1 cellular context compared by ENCODE assay signal in the genomic region with DNA sequence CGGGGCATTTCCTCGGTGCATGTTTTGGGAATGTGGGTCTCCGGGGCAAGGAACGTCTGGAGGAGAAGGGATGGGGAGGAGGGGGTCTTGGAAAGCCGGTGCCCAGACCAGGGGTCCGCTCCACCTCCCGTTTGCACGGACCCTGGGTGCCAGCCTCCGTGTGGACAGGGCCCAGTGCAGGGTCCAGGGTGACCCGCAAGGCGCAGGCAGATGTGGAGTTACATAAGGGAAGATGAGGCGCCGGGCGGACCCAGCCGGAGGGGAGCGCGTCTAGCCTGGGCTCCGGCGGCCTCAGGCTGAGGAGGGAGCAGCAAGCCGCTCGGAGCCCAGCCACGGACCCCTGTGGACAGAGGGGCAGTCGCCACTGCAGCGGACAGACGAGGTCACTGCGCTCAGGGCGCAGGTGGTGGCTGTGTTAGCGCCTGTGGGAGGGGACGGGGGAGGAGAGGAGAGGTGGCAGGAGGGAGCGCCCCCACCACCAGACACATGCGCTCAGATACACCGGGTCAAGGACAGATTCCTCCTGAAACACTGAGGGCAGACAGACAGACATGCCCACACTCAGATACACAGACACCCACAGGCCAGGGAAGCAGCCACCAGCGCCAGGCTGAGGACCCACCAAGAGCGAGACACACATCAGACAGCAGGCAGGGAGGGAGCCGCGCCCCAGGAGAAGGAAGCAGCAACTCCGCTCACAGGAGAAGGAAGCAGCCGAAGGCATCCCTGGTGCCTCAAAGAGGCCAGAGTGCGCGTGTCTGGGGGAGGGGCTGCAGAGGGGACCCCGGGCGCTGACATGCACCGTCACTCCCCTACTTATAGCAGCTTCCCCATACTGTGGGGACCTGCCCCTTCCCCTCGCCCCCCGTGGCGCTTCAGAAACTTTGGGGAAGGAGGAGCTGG.
TF ChIP-seq lines count a peak whose summit lies in the region.

No MANE protein-coding gene starts in this region.

TF ChIP-seq in HepG2, 621 proteins besides CTCF, POLR2A, EP300 and RAD21 (continues in another document):
- peak; percentile 50; the same call in 1 of the 2 replicates for TF ChIP-seq SP4 (CRISPR knock-in tag; IDR thresholded peaks at IDR 0.05)
- no peak for TF ChIP-seq ARID2 (CRISPR knock-in tag; IDR thresholded peaks at IDR 0.05; ENCODE audit: borderline replicate concordance)
- no peak for TF ChIP-seq FOXK2 (IDR thresholded peaks at IDR 0.05)
- 0 out of 2 replicates have a peak, but pooled peaks have one; percentile 3 for TF ChIP-seq TBX3 (IDR thresholded peaks at IDR 0.05; ENCODE audit: borderline replicate concordance)
- no peak for TF ChIP-seq JUNB (CRISPR knock-in tag; IDR thresholded peaks at IDR 0.05; ENCODE audit: borderline replicate concordance)
- no peak for TF ChIP-seq SP5 (CRISPR knock-in tag; IDR thresholded peaks at IDR 0.05; ENCODE audit: borderline replicate concordance, low read depth)
- TF ChIP-seq, protein P1, sequence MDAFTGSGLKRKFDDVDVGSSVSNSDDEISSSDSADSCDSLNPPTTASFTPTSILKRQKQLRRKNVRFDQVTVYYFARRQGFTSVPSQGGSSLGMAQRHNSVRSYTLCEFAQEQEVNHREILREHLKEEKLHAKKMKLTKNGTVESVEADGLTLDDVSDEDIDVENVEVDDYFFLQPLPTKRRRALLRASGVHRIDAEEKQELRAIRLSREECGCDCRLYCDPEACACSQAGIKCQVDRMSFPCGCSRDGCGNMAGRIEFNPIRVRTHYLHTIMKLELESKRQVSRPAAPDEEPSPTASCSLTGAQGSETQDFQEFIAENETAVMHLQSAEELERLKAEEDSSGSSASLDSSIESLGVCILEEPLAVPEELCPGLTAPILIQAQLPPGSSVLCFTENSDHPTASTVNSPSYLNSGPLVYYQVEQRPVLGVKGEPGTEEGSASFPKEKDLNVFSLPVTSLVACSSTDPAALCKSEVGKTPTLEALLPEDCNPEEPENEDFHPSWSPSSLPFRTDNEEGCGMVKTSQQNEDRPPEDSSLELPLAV (CRISPR knock-in tag; conservative IDR thresholded peaks at IDR 0.05; ENCODE audit: low read depth), result 0 out of 2 replicates have a peak, but pooled peaks have one; percentile 3
- TF ChIP-seq SUZ12 (IDR thresholded peaks at IDR 0.05; ENCODE audit: low read depth, low read length), result no peak
- TF ChIP-seq ZFYVE20 (CRISPR knock-in tag; IDR thresholded peaks at IDR 0.05; ENCODE audit: borderline replicate concordance, low read depth), result 0 out of 2 replicates have a peak, but pooled peaks have one; percentile 67
- TF ChIP-seq, protein P2, sequence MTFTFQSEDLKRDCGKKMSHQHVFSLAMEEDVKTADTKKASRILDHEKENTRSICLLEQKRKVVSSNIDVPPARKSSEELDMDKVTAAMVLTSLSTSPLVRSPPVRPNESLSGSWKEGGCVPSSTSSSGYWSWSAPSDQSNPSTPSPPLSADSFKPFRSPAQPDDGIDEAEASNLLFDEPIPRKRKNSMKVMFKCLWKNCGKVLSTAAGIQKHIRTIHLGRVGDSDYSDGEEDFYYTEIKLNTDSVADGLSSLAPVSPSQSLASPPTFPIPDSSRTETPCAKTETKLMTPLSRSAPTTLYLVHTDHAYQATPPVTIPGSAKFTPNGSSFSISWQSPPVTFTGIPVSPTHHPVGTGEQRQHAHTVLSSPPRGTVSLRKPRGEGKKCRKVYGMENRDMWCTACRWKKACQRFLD (CRISPR knock-in tag; IDR thresholded peaks at IDR 0.05; ENCODE audit: borderline replicate concordance), result 0 out of 2 replicates have a peak, but pooled peaks have one; percentile 64
- TF ChIP-seq MEIS1 (CRISPR knock-in tag; IDR thresholded peaks at IDR 0.05; ENCODE audit: borderline replicate concordance), result peak; percentile 20; the same call in 1 of the 2 replicates
- TF ChIP-seq NR3C1 (CRISPR knock-in tag; IDR thresholded peaks at IDR 0.05), result 0 out of 2 replicates have a peak, but pooled peaks have one; percentile 14
- no peak for TF ChIP-seq TAF1 (CRISPR knock-in tag; IDR thresholded peaks at IDR 0.05)
- TF ChIP-seq, protein P3, sequence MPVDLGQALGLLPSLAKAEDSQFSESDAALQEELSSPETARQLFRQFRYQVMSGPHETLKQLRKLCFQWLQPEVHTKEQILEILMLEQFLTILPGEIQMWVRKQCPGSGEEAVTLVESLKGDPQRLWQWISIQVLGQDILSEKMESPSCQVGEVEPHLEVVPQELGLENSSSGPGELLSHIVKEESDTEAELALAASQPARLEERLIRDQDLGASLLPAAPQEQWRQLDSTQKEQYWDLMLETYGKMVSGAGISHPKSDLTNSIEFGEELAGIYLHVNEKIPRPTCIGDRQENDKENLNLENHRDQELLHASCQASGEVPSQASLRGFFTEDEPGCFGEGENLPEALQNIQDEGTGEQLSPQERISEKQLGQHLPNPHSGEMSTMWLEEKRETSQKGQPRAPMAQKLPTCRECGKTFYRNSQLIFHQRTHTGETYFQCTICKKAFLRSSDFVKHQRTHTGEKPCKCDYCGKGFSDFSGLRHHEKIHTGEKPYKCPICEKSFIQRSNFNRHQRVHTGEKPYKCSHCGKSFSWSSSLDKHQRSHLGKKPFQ (CRISPR knock-in tag; IDR thresholded peaks at IDR 0.05; ENCODE audit: insufficient replicate concordance), result peak; percentile 7
- 0 out of 2 replicates have a peak, but pooled peaks have one; percentile 8 for TF ChIP-seq HDAC2 (CRISPR knock-in tag; IDR thresholded peaks at IDR 0.05)
- TF ChIP-seq, protein P4, sequence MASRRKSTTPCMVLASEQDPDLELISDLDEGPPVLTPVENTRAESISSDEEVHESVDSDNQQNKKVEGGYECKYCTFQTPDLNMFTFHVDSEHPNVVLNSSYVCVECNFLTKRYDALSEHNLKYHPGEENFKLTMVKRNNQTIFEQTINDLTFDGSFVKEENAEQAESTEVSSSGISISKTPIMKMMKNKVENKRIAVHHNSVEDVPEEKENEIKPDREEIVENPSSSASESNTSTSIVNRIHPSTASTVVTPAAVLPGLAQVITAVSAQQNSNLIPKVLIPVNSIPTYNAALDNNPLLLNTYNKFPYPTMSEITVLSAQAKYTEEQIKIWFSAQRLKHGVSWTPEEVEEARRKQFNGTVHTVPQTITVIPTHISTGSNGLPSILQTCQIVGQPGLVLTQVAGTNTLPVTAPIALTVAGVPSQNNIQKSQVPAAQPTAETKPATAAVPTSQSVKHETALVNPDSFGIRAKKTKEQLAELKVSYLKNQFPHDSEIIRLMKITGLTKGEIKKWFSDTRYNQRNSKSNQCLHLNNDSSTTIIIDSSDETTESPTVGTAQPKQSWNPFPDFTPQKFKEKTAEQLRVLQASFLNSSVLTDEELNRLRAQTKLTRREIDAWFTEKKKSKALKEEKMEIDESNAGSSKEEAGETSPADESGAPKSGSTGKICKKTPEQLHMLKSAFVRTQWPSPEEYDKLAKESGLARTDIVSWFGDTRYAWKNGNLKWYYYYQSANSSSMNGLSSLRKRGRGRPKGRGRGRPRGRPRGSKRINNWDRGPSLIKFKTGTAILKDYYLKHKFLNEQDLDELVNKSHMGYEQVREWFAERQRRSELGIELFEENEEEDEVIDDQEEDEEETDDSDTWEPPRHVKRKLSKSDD (CRISPR knock-in tag; IDR thresholded peaks at IDR 0.05; ENCODE audit: low read depth), result peak; percentile 73; the same call in 1 of the 2 replicates
- TF ChIP-seq NFIB (CRISPR knock-in tag; IDR thresholded peaks at IDR 0.05; ENCODE audit: borderline replicate concordance), result peak; percentile 75; the same call in 1 of the 2 replicates
- TF ChIP-seq ZFP82 (CRISPR knock-in tag; IDR thresholded peaks at IDR 0.05; ENCODE audit: borderline replicate concordance), result 0 out of 2 replicates have a peak, but pooled peaks have one; percentile 17
- TF ChIP-seq HNRNPLL (IDR thresholded peaks at IDR 0.05; ENCODE audit: low read depth, low read length, poor library complexity, severe bottlenecking), result peak; percentile 63
- TF ChIP-seq, protein P5, sequence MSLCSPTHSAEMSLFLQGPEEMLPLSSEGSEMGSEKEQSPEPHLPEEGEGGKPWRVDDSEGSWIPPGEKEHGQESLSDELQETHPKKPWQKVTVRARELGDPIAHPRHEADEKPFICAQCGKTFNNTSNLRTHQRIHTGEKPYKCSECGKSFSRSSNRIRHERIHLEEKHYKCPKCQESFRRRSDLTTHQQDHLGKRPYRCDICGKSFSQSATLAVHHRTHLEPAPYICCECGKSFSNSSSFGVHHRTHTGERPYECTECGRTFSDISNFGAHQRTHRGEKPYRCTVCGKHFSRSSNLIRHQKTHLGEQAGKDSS (CRISPR knock-in tag; IDR thresholded peaks at IDR 0.05; ENCODE audit: borderline replicate concordance, low read depth), result 0 out of 2 replicates have a peak, but pooled peaks have one; percentile 5
- peak; percentile 55; the same call in 1 of the 2 replicates for TF ChIP-seq PATZ1 (CRISPR knock-in tag; IDR thresholded peaks at IDR 0.05)
- no peak for TF ChIP-seq AHR (CRISPR knock-in tag; IDR thresholded peaks at IDR 0.05)
- no peak for TF ChIP-seq ZNF142 (CRISPR knock-in tag; IDR thresholded peaks at IDR 0.05)
- TF ChIP-seq, protein P6, sequence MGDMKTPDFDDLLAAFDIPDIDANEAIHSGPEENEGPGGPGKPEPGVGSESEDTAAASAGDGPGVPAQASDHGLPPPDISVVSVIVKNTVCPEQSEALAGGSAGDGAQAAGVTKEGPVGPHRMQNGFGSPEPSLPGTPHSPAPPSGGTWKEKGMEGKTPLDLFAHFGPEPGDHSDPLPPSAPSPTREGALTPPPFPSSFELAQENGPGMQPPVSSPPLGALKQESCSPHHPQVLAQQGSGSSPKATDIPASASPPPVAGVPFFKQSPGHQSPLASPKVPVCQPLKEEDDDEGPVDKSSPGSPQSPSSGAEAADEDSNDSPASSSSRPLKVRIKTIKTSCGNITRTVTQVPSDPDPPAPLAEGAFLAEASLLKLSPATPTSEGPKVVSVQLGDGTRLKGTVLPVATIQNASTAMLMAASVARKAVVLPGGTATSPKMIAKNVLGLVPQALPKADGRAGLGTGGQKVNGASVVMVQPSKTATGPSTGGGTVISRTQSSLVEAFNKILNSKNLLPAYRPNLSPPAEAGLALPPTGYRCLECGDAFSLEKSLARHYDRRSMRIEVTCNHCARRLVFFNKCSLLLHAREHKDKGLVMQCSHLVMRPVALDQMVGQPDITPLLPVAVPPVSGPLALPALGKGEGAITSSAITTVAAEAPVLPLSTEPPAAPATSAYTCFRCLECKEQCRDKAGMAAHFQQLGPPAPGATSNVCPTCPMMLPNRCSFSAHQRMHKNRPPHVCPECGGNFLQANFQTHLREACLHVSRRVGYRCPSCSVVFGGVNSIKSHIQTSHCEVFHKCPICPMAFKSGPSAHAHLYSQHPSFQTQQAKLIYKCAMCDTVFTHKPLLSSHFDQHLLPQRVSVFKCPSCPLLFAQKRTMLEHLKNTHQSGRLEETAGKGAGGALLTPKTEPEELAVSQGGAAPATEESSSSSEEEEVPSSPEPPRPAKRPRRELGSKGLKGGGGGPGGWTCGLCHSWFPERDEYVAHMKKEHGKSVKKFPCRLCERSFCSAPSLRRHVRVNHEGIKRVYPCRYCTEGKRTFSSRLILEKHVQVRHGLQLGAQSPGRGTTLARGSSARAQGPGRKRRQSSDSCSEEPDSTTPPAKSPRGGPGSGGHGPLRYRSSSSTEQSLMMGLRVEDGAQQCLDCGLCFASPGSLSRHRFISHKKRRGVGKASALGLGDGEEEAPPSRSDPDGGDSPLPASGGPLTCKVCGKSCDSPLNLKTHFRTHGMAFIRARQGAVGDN (CRISPR knock-in tag; IDR thresholded peaks at IDR 0.05), result peak; percentile 10; the same call in 1 of the 2 replicates
- no peak for TF ChIP-seq ZIK1 (CRISPR knock-in tag; IDR thresholded peaks at IDR 0.05; ENCODE audit: borderline replicate concordance, low read depth)
- 0 out of 2 replicates have a peak, but pooled peaks have one; percentile 77 for TF ChIP-seq ZNF713 (CRISPR knock-in tag; IDR thresholded peaks at IDR 0.05)
- peak; percentile 84; the same call in 1 of the 2 replicates for TF ChIP-seq EZH2 (conservative IDR thresholded peaks at IDR 0.05; ENCODE audit: low read depth, low read length)
- no peak for TF ChIP-seq ZNF850 (CRISPR knock-in tag; conservative IDR thresholded peaks at IDR 0.05)
- 0 out of 2 replicates have a peak, but pooled peaks have one; percentile 1 for TF ChIP-seq MED1 (CRISPR knock-in tag; IDR thresholded peaks at IDR 0.05)
